1 cellular context compared by ENCODE assay signal in genomic region chr17:76354747-76355310, GRCh38.
TF ChIP-seq lines count a peak whose summit lies in the region.

No MANE protein-coding gene starts in this region.

TF ChIP-seq in GM12878, 131 proteins besides CTCF, POLR2A, EP300 and RAD21 (continued from another document):
- TF ChIP-seq USF1 (IDR thresholded peaks at IDR 0.05; ENCODE audit: borderline replicate concordance, extremely low read length, insufficient read depth, low read depth, low read length): no peak
- no peak for TF ChIP-seq MLLT1 (IDR thresholded peaks at IDR 0.05)
- no peak for TF ChIP-seq BMI1 (IDR thresholded peaks at IDR 0.05; ENCODE audit: borderline replicate concordance)
- no peak for TF ChIP-seq TBL1XR1 (IDR thresholded peaks at IDR 0.05; ENCODE audit: low read depth, low read length)
- no peak for TF ChIP-seq ETV6 (conservative IDR thresholded peaks at IDR 0.05 in 1 of 2, IDR thresholded peaks at IDR 0.05 in 1 of 2; ENCODE audit: borderline replicate concordance in 1 of 2, low read depth in 1 of 2)
- TF ChIP-seq CEBPZ (IDR thresholded peaks at IDR 0.05; ENCODE audit: low read depth, low read length): no peak
- no peak for TF ChIP-seq ZSCAN29 (IDR thresholded peaks at IDR 0.05)
- no peak for TF ChIP-seq SUZ12 (IDR thresholded peaks at IDR 0.05; ENCODE audit: unreplicated experiment)
- no peak for TF ChIP-seq ZNF622 (IDR thresholded peaks at IDR 0.05)
- TF ChIP-seq BRCA1 (IDR thresholded peaks at IDR 0.05; ENCODE audit: low read depth, low read length): no peak
- no peak for TF ChIP-seq HDGF (IDR thresholded peaks at IDR 0.05)
- TF ChIP-seq KDM1A (IDR thresholded peaks at IDR 0.05; ENCODE audit: borderline replicate concordance): no peak
- TF ChIP-seq ZNF592 (IDR thresholded peaks at IDR 0.05): no peak
- no peak for TF ChIP-seq IKZF1 (conservative IDR thresholded peaks at IDR 0.05)
- no peak for TF ChIP-seq BHLHE40 (IDR thresholded peaks at IDR 0.05; ENCODE audit: borderline replicate concordance in 1 of 2, low read depth in 2 of 2, low read length in 1 of 2)
- no peak for TF ChIP-seq SMAD5 (IDR thresholded peaks at IDR 0.05; ENCODE audit: low read depth)
- no peak for TF ChIP-seq SRF (IDR thresholded peaks at IDR 0.05; ENCODE audit: low read depth in 2 of 2, low read length in 2 of 2)
